In genomic region chr1:61395156-61395555, GRCh38 we compare ENCODE assay signal across 18 cellular contexts.
DNase-seq lines count a peak whose midpoint lies in the region; ATAC-seq, FAIRE-seq and TF ChIP-seq lines count a peak whose summit lies in the region.
"Had no signal": no experiment of that assay in that cellular context is flagged by ENCODE, and none has a peak within 500 bp of the region (broad histone marks: within the 10 kb centered on the region; RNA-seq: fewer than 3 reads in every experiment).

No MANE protein-coding gene starts in this region.

- no peak overlapping the region for H2AFZ ChIP-seq in HepG2 (ENCODE audit: low read length)

- POLR2A ChIA-PET in HepG2 (lab: Yijun Ruan, JAX): no interaction called here

- WGBS in HepG2 (ENCODE audit: low lambda C conversion rate): 96% methylated on average over 2 of the region's 2 CpGs
- 53% methylated on average over 2 of the region's 2 CpGs for WGBS in right lobe of liver (ENCODE audit: insufficient coverage, low coverage, low lambda C conversion rate, missing lambda C conversion rate)

- H3K27ac ChIP-seq in HepG2 (ENCODE audit: extremely low read length, insufficient read depth, low read length) (no peak overlapping the region), right lobe of liver (no peak overlapping the region), skeletal muscle tissue (ENCODE audit: low read depth, low read length) (peak overlapping the region; percentile 37)

- no peak for TF ChIP-seq RAD21 in HepG2 (CRISPR knock-in tag; IDR thresholded peaks at IDR 0.05)

- CTCF ChIA-PET in HepG2 (lab: Yijun Ruan, JAX; ENCODE audit: low intra/inter-chr PET ratio, low total read pairs): no interaction called here

- no peak for TF ChIP-seq POLR2A in HepG2 (IDR thresholded peaks at IDR 0.05; ENCODE audit: insufficient read depth in 1 of 2, low read depth in 2 of 2, low read length in 2 of 2)
- no peak for TF ChIP-seq POLR2A in right lobe of liver (IDR thresholded peaks at IDR 0.05)

- DNase-seq in HepG2 (ENCODE audit: low spot score) (no peak), right lobe of liver (no peak), cardiac fibroblast (ENCODE audit: low read depth in 2 of 2) (peak; percentile 21 to 62), iris pigment epithelial cell (ENCODE audit: low read depth) (peak; percentile 48), NCI-H2227 (lab: John Stamatoyannopoulos, UW; ENCODE audit: unreplicated experiment) (no peak)
- DNase-seq in activated CD4-positive, CD25-positive, alpha-beta regulatory T cell treated with anti-CD3 and anti-CD28 coated beads, Interleukin-2, amount 50 U/mL, for 72 hours: no peak
- DNase-seq: DMS79, Karpas-422, NCI-H1105, NCI-H2029 treated with DMSO at 0.1 percent for 48 hours, NCI-H2171, NCI-H524 treated with DMSO at 0.1 percent for 48 hours, NCI-H82, SIG-M5 had no signal

- H3K36me3 ChIP-seq in HepG2 (replicated peaks in 1 of 2; ENCODE audit: control insufficient read depth in 1 of 2, insufficient read depth in 2 of 2, low read length in 2 of 2) (peaks cover 11 to 65% of the 10 kb centered on the region in 2 experiments; a peak in 4 of 5 replicates), right lobe of liver (peaks cover 0 to 15% (median 0%) of the 10 kb centered on the region in 4 donors), skeletal muscle tissue (ENCODE audit: control insufficient read depth in 3 of 3, insufficient read depth in 3 of 3, low read length in 3 of 3) (peaks cover 0 to 1% (median under 1%) of the 10 kb centered on the region in 3 donors)

- H3K9me3 ChIP-seq in HepG2 (ENCODE audit: low read length) (no peaks in the 10 kb centered on the region), right lobe of liver (no peaks in the 10 kb centered on the region), skeletal muscle tissue (ENCODE audit: control insufficient read depth in 3 of 3, low read length in 3 of 3) (no peaks in the 10 kb centered on the region)

- intact Hi-C loops in HepG2 (cut with micrococcal nuclease; ENCODE audit: unreplicated experiment): no loop called here
- intact Hi-C loops in right lobe of liver (cut with DNase I): no loop called here

- TF ChIP-seq CTCF in HepG2 (CRISPR knock-in tag; IDR thresholded peaks at IDR 0.05) (no peak), right lobe of liver (IDR thresholded peaks at IDR 0.05) (no peak), cardiac fibroblast (IDR thresholded peaks at IDR 0.05; ENCODE audit: low read depth, low read length) (no peak)

- no peaks in the 10 kb centered on the region for H4K20me1 ChIP-seq in HepG2 (ENCODE audit: insufficient read depth, low read length)

- H3K27me3 ChIP-seq in HepG2 (ENCODE audit: control insufficient read depth in 1 of 2, insufficient read depth in 2 of 2, low read length in 2 of 2): no peaks in the 10 kb centered on the region
- no peaks in the 10 kb centered on the region for H3K27me3 ChIP-seq in right lobe of liver
- H3K27me3 ChIP-seq in skeletal muscle tissue (ENCODE audit: control insufficient read depth in 3 of 3, insufficient read depth in 3 of 3, low read length in 3 of 3): no peaks in the 10 kb centered on the region

- in situ Hi-C loops in HepG2 (cut with HindIII; ENCODE audit: extremely low pct_ligation_motif_present, low pct_unique_long_range_greater_than_20kb): no loop called here

- no TSS peak for BruUV-seq in HepG2 (replicated peaks; lab: Mats Ljungman, UMichigan)

- H3K4me1 ChIP-seq in HepG2 (ENCODE audit: insufficient read depth, low read length) (no peaks in the 10 kb centered on the region), right lobe of liver (no peaks in the 10 kb centered on the region), skeletal muscle tissue (ENCODE audit: control insufficient read depth in 3 of 3, insufficient read depth in 3 of 3, low read length in 3 of 3) (peaks cover 16 to 38% (median 28%) of the 10 kb centered on the region in 3 donors)

- H3K9ac ChIP-seq in HepG2 (ENCODE audit: insufficient read depth, low read depth, low read length) (no peak overlapping the region), skeletal muscle tissue (ENCODE audit: low read depth in 1 of 3, low read length in 3 of 3) (no peak overlapping the region)

- H3K79me2 ChIP-seq in HepG2 (ENCODE audit: insufficient read depth, low read length): no peaks in the 10 kb centered on the region

- ATAC-seq in HepG2: no peak
- no peak for ATAC-seq in right lobe of liver
- ATAC-seq in GM21825 (IDR thresholded peaks at IDR 0.05; ENCODE audit: unreplicated experiment): no peak
- ATAC-seq: Panc1 had no signal

- TF ChIP-seq EP300 in HepG2 (IDR thresholded peaks at IDR 0.05; ENCODE audit: low read depth in 2 of 2, low read length in 2 of 2): no peak
- no peak for TF ChIP-seq EP300 in HepG2 (CRISPR knock-in tag; IDR thresholded peaks at IDR 0.05; ENCODE audit: borderline replicate concordance)

- H3K4me3 ChIP-seq in HepG2 (replicated peaks in 1 of 3; ENCODE audit: insufficient read depth in 1 of 3, low read depth in 2 of 3, low read length in 3 of 3) (no peak overlapping the region), right lobe of liver (no peak overlapping the region), cardiac fibroblast (replicated peaks in 1 of 2; ENCODE audit: low read depth in 2 of 2, low read length in 2 of 2) (no peak overlapping the region), skeletal muscle tissue (ENCODE audit: low read length in 3 of 3) (no peak overlapping the region)

- no peak overlapping the region for H3K4me2 ChIP-seq in HepG2 (ENCODE audit: low read depth, low read length)

- no peak for FAIRE-seq in HepG2 (lab: Jason Lieb, UNC)
- FAIRE-seq: A204.1 had no signal

TF ChIP-seq in HepG2, 621 proteins besides CTCF, POLR2A, EP300 and RAD21:
- TF ChIP-seq ZNF605 (CRISPR knock-in tag; IDR thresholded peaks at IDR 0.05): no peak
- TF ChIP-seq CEBPB (IDR thresholded peaks at IDR 0.05; ENCODE audit: borderline replicate concordance, low read depth, low read length): peak; percentile 52; the same call in 1 of the 2 replicates

Comparison
In these comparisons a context has a peak if more than half of its experiments do, and no peak if none do; other contexts are left out.
1. DNase-seq: peak in cardiac fibroblast (2 of 2) and iris pigment epithelial cell (single experiment); none in HepG2 (single experiment), right lobe of liver (0 of 3), activated CD4-positive, CD25-positive, alpha-beta regulatory T cell treated with anti-CD3 and anti-CD28 coated beads, Interleukin-2, amount 50 U/mL, for 72 hours (single experiment) and NCI-H2227 (single experiment).